In genomic region chr2:106184394-106184793, GRCh38 we compare ENCODE assay signal across 22 cellular contexts. TPM values are rescaled to one million over a fixed set of nuclear protein-coding genes. Genes with fewer than 3 reads are reported as not detected.
DNase-seq lines count a peak whose midpoint lies in the region; ATAC-seq and TF ChIP-seq lines count a peak whose summit lies in the region.
"Had no signal": no experiment of that assay in that cellular context is flagged by ENCODE, and none has a peak within 500 bp of the region (broad histone marks: within the 10 kb centered on the region; RNA-seq: fewer than 3 reads in every experiment).

No MANE protein-coding gene starts in this region.

- no peaks in the 10 kb centered on the region for H3K36me3 ChIP-seq in Loucy (ENCODE audit: insufficient read depth, low read length)

- peak; percentile 48 for ATAC-seq in activated CD8-positive, alpha-beta T cell treated with anti-CD3 and anti-CD28 coated beads, Interleukin-2, amount 10 ng/mL, durations not matched to agents 7 days and 5 days
- ATAC-seq in HG03196 (IDR thresholded peaks at IDR 0.05; ENCODE audit: unreplicated experiment): no peak
- ATAC-seq: effector memory CD8-positive, alpha-beta T cell; natural killer cell treated with Interleukin-12 subunit alpha and Interleukin-12 subunit beta and Interleukin-15 and Interleukin-18, amount 100 ng/mL, for 72 hours; T-helper 17 cell had no signal

- POLR2A ChIA-PET in activated CD8-positive, alpha-beta T cell treated with anti-CD3 and anti-CD28 coated beads, Interleukin-2, amount 10 ng/mL, durations not matched to agents 7 days and 5 days (lab: Charles Lee): no interaction called here

- no peaks in the 10 kb centered on the region for H3F3A ChIP-seq in Loucy (ENCODE audit: low read depth)

- peaks cover 94% of the 10 kb centered on the region for H3K79me2 ChIP-seq in Loucy (ENCODE audit: insufficient read depth, low read length)

- H3K9ac ChIP-seq in Loucy (ENCODE audit: low read depth, low read length, poor library complexity, severe bottlenecking): no peak overlapping the region

- DNase-seq in CD1c-positive myeloid dendritic cell (ENCODE audit: extremely low spot score): peak; percentile 36
- no peak for DNase-seq in activated CD8-positive, alpha-beta T cell treated with anti-CD3 and anti-CD28 coated beads, Interleukin-2, amount 10 ng/mL, durations not matched to agents 7 days and 5 days
- DNase-seq in AG08396 (ENCODE audit: low spot score): no peak
- DNase-seq in activated CD4-positive, alpha-beta T cell treated with anti-CD3 and anti-CD28 coated beads, Interleukin-2, amount 50 U/mL, for 4 hours: no peak
- DNase-seq: activated CD4-positive, alpha-beta T cell treated with anti-CD3 and anti-CD28 coated beads for 48 hours; activated naive CD4-positive, alpha-beta T cell treated with anti-CD3 and anti-CD28 coated beads, Interleukin-2, amount 10 ng/mL, durations not matched to agents 7 days and 5 days; activated T-cell treated with anti-CD3 and anti-CD28 coated beads, Interleukin-2, amount 50 U/mL, for 72 hours; aorta; effector memory CD8-positive, alpha-beta T cell; erythroblast; kidney; midbrain; NCI-H1417 treated with DMSO at 0.1 percent for 48 hours; NCI-H2081 treated with DMSO at 0.1 percent for 48 hours; NCI-H748 treated with DMSO at 0.1 percent for 48 hours; T-helper 17 cell had no signal

- H3K4me3 Mint-ChIP-seq in activated CD8-positive, alpha-beta T cell treated with anti-CD3 and anti-CD28 coated beads, Interleukin-2, amount 10 ng/mL, durations not matched to agents 7 days and 5 days: no peak overlapping the region
- no peak overlapping the region for H3K4me3 Mint-ChIP-seq in nephron
- H3K4me3 Mint-ChIP-seq: activated naive CD4-positive, alpha-beta T cell treated with anti-CD3 and anti-CD28 coated beads, Interleukin-2, amount 10 ng/mL, durations not matched to agents 7 days and 5 days; activated T-cell treated with anti-CD3 and anti-CD28 coated beads, Interleukin-2, amount 50 U/mL, for 72 hours; effector memory CD8-positive, alpha-beta T cell; IgD-negative memory B cell; natural killer cell treated with Interleukin-12 subunit alpha and Interleukin-12 subunit beta and Interleukin-15 and Interleukin-18, amount 100 ng/mL, for 72 hours; stimulated activated naive CD8-positive, alpha-beta T cell treated with anti-CD3 and anti-CD28 coated beads, Interleukin-15, Interleukin-2, amounts not matched to agents 100 ng/mL and 50 ng/mL, for 24 hours; T-helper 17 cell had no signal

- no peaks in the 10 kb centered on the region for H3K9me3 ChIP-seq in Loucy (ENCODE audit: insufficient read depth, low read depth, low read length)

- peak overlapping the region; percentile 19 for H3K4me2 ChIP-seq in Loucy (ENCODE audit: low read depth, low read length, poor library complexity, severe bottlenecking)

- H3K27me3 ChIP-seq in Loucy (ENCODE audit: insufficient read depth, low read length, poor library complexity, severe bottlenecking): no peaks in the 10 kb centered on the region

- CTCF ChIA-PET in activated CD8-positive, alpha-beta T cell treated with anti-CD3 and anti-CD28 coated beads, Interleukin-2, amount 10 ng/mL, durations not matched to agents 7 days and 5 days (lab: Charles Lee): interaction anchor here (1.7 kb wide), 1 partner anchor 8 kb away, joined by 7 read pairs; no protein-coding TSS in a partner anchor

- H3K27ac Mint-ChIP-seq in activated CD8-positive, alpha-beta T cell treated with anti-CD3 and anti-CD28 coated beads, Interleukin-2, amount 10 ng/mL, durations not matched to agents 7 days and 5 days: peak overlapping the region; percentile 35
- H3K27ac Mint-ChIP-seq in nephron: peak overlapping the region; percentile 1 to 78 (median 58)
- H3K27ac Mint-ChIP-seq: activated naive CD4-positive, alpha-beta T cell treated with anti-CD3 and anti-CD28 coated beads, Interleukin-2, amount 10 ng/mL, durations not matched to agents 7 days and 5 days; activated T-cell treated with anti-CD3 and anti-CD28 coated beads, Interleukin-2, amount 50 U/mL, for 72 hours; effector memory CD8-positive, alpha-beta T cell; IgD-negative memory B cell; stimulated activated naive CD8-positive, alpha-beta T cell treated with anti-CD3 and anti-CD28 coated beads, Interleukin-15, Interleukin-2, amounts not matched to agents 100 ng/mL and 50 ng/mL, for 24 hours; T-helper 17 cell had no signal

- no peak overlapping the region for H2AFZ ChIP-seq in Loucy (ENCODE audit: low read length)

- TF ChIP-seq CTCF in Loucy (conservative IDR thresholded peaks at IDR 0.05; ENCODE audit: low read length) (no peak), nephron (IDR thresholded peaks at IDR 0.05; ENCODE audit: unreplicated experiment in 3 of 3) (no peak)

- H3K4me1 ChIP-seq in Loucy (ENCODE audit: insufficient read depth, low read length, poor library complexity, severe bottlenecking): peaks cover 55% of the 10 kb centered on the region

- H3K36me3 Mint-ChIP-seq in activated CD8-positive, alpha-beta T cell treated with anti-CD3 and anti-CD28 coated beads, Interleukin-2, amount 10 ng/mL, durations not matched to agents 7 days and 5 days (ENCODE audit: low read depth): peaks cover 42% of the 10 kb centered on the region
- peaks cover 13% of the 10 kb centered on the region for H3K36me3 Mint-ChIP-seq in nephron (ENCODE audit: low read depth)
- H3K36me3 Mint-ChIP-seq: IgD-negative memory B cell had no signal

- H3K9me2 ChIP-seq in Loucy (replicated peaks; ENCODE audit: low read depth, low read length): no peaks in the 10 kb centered on the region

- no peak overlapping the region for H3K4me3 ChIP-seq in Loucy (ENCODE audit: low read length, poor library complexity, severe bottlenecking)

- no peaks in the 10 kb centered on the region for H3K9me3 Mint-ChIP-seq in activated CD8-positive, alpha-beta T cell treated with anti-CD3 and anti-CD28 coated beads, Interleukin-2, amount 10 ng/mL, durations not matched to agents 7 days and 5 days (ENCODE audit: insufficient read depth)
- no peaks in the 10 kb centered on the region for H3K9me3 Mint-ChIP-seq in nephron
- H3K9me3 Mint-ChIP-seq: activated naive CD4-positive, alpha-beta T cell treated with anti-CD3 and anti-CD28 coated beads, Interleukin-2, amount 10 ng/mL, durations not matched to agents 7 days and 5 days; activated T-cell treated with anti-CD3 and anti-CD28 coated beads, Interleukin-2, amount 50 U/mL, for 72 hours; effector memory CD8-positive, alpha-beta T cell; IgD-negative memory B cell; natural killer cell treated with Interleukin-12 subunit alpha and Interleukin-12 subunit beta and Interleukin-15 and Interleukin-18, amount 100 ng/mL, for 72 hours; stimulated activated naive CD8-positive, alpha-beta T cell treated with anti-CD3 and anti-CD28 coated beads, Interleukin-15, Interleukin-2, amounts not matched to agents 100 ng/mL and 50 ng/mL, for 24 hours had no signal

- peaks cover 61% of the 10 kb centered on the region for H3K4me1 Mint-ChIP-seq in activated CD8-positive, alpha-beta T cell treated with anti-CD3 and anti-CD28 coated beads, Interleukin-2, amount 10 ng/mL, durations not matched to agents 7 days and 5 days (ENCODE audit: low read depth)
- H3K4me1 Mint-ChIP-seq in nephron: peaks cover 34% of the 10 kb centered on the region

- H3K27me3 Mint-ChIP-seq in activated CD8-positive, alpha-beta T cell treated with anti-CD3 and anti-CD28 coated beads, Interleukin-2, amount 10 ng/mL, durations not matched to agents 7 days and 5 days (ENCODE audit: low read depth): no peaks in the 10 kb centered on the region
- H3K27me3 Mint-ChIP-seq in nephron (ENCODE audit: low read depth): no peaks in the 10 kb centered on the region
- H3K27me3 Mint-ChIP-seq: activated naive CD4-positive, alpha-beta T cell treated with anti-CD3 and anti-CD28 coated beads, Interleukin-2, amount 10 ng/mL, durations not matched to agents 7 days and 5 days; effector memory CD8-positive, alpha-beta T cell; IgD-negative memory B cell; natural killer cell treated with Interleukin-12 subunit alpha and Interleukin-12 subunit beta and Interleukin-15 and Interleukin-18, amount 100 ng/mL, for 72 hours; stimulated activated naive CD8-positive, alpha-beta T cell treated with anti-CD3 and anti-CD28 coated beads, Interleukin-15, Interleukin-2, amounts not matched to agents 100 ng/mL and 50 ng/mL, for 24 hours; T-helper 17 cell had no signal

- H4K20me1 ChIP-seq in Loucy (ENCODE audit: insufficient read depth, low read length, poor library complexity, severe bottlenecking): peaks cover 30% of the 10 kb centered on the region

RNA-seq across cellular contexts. Expression of gene UXS1, which starts 9.7 kb away (rescaled TPM):
- total RNA-seq in activated CD8-positive, alpha-beta T cell treated with anti-CD3 and anti-CD28 coated beads, Interleukin-2, amount 10 ng/mL, durations not matched to agents 7 days and 5 days: 100 to 1,000 TPM in 1 of 2 experiments, 10 to 100 TPM in 1; 95.3 to 100 TPM
